ENCODE assay signal across 27 cellular contexts in the genomic region with DNA sequence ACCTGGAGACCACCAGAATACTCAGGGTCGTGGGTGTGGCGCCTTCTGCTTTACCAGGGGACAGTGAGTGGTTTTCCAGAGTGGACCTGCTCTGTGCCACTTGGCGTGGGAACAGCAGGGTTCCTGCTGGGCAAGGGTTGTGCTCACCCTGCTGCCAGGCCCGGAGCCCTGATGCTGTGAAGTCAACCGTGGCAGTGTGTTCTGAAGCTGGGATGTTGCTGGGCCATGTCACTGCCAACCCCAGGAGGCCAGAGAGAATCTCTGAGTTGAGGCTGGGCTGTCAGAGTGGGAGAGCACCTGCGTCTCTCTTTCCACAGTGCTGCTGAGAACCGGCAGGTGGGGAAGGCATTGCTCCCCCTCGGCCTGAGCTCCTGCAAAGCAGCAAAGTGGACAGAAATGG. TPM values are rescaled to one million over a fixed set of nuclear protein-coding genes. Genes with fewer than 3 reads are reported as not detected.
"Had no signal": no experiment of that assay in that cellular context is flagged by ENCODE, and none has a peak within 500 bp of the region (broad histone marks: within the 10 kb centered on the region; RNA-seq: fewer than 3 reads in every experiment).

No MANE protein-coding gene starts in this region.

- H3K27me3 ChIP-seq: Peyer's patch, SJCRH30 had no signal

- DNase-seq: activated CD4-positive, alpha-beta memory T cell treated with anti-CD3 and anti-CD28 coated beads, Interleukin-2, amount 10 ng/mL, durations not matched to agents 7 days and 5 days; activated CD4-positive, alpha-beta T cell treated with anti-CD3 and anti-CD28 coated beads for 1 hour; activated CD4-positive, alpha-beta T cell treated with anti-CD3 and anti-CD28 coated beads for 48 hours; activated CD4-positive, CD25-positive, alpha-beta regulatory T cell; activated naive CD4-positive, alpha-beta T cell treated with anti-CD3 and anti-CD28 coated beads, Interleukin-2, amount 10 ng/mL, durations not matched to agents 7 days and 5 days; activated naive CD8-positive, alpha-beta T cell treated with anti-CD3 and anti-CD28 coated beads, Interleukin-2, amount 50 U/mL, for 24 hours; activated T-cell treated with anti-CD3 and anti-CD28 coated beads, Interleukin-2, amount 50 U/mL, for 1 hour; activated T-cell treated with anti-CD3 and anti-CD28 coated beads, Interleukin-2, amount 50 U/mL, for 72 hours; anterior cingulate cortex; caudate nucleus; cerebellar nuclear complex; NCI-H1105; NCI-H1417 treated with DMSO at 0.1 percent for 48 hours; NCI-H2029 treated with DMSO at 0.1 percent for 48 hours; NCI-H2107; NCI-H2171; NCI-H510A; NCI-H526; NCI-H748 treated with DMSO at 0.1 percent for 48 hours; NK-92 treated with Interleukin-12 subunit alpha and Interleukin-12 subunit beta, amount 100 ng/mL, for 24 hours; Peyer's patch; Right ventricle myocardium superior; SJCRH30; WERI-Rb-1 had no signal

- H3K9me3 ChIP-seq: Peyer's patch, SJCRH30 had no signal

- H3K4me1 ChIP-seq: Peyer's patch, SJCRH30 had no signal

- H3K36me3 ChIP-seq: Peyer's patch, SJCRH30, WERI-Rb-1 had no signal

- H3K27ac ChIP-seq: Peyer's patch, SJCRH30, SK-N-MC, WERI-Rb-1 had no signal

- FAIRE-seq: bronchial epithelial cell, K562 had no signal

- H3K4me3 ChIP-seq: K562, Peyer's patch, SJCRH30, SK-N-MC had no signal

RNA-seq across cellular contexts. Expression of a gene that starts 48.7 kb away (rescaled TPM):
- total RNA-seq: activated CD4-positive, alpha-beta memory T cell treated with anti-CD3 and anti-CD28 coated beads, Interleukin-2, amount 10 ng/mL, durations not matched to agents 7 days and 5 days; SJCRH30 had no signal
